ENCODE assay signal across 1 cellular context in the genomic region with DNA sequence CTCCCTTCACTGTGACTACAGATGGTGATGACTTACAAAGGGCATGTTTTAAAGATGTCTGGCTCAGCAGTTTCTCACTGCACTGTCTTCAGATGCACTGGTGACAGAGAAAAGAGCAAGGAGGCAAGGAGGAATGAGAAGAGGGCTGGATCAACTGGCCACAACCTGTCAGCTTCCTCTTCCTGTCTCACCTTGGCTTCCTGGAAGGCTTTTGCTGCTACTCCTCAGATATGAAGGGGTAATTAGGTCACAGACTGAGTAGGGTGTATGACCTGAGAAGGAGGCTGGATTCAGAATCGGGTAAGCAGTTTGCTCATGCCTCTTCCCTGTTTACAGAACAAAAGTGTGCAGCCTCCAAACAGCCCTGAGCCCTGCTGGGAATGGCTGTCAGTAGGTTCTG.
TF ChIP-seq lines count a peak whose summit lies in the region.

No MANE protein-coding gene starts in this region.

TF ChIP-seq in IMR-90, 13 proteins besides CTCF, POLR2A, EP300 and RAD21 (continued from another document):
- TF ChIP-seq, protein P1, sequence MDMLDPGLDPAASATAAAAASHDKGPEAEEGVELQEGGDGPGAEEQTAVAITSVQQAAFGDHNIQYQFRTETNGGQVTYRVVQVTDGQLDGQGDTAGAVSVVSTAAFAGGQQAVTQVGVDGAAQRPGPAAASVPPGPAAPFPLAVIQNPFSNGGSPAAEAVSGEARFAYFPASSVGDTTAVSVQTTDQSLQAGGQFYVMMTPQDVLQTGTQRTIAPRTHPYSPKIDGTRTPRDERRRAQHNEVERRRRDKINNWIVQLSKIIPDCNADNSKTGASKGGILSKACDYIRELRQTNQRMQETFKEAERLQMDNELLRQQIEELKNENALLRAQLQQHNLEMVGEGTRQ (IDR thresholded peaks at IDR 0.05; ENCODE audit: low read depth, low read length) = no peak
- TF ChIP-seq RCOR1 (IDR thresholded peaks at IDR 0.05; ENCODE audit: insufficient replicate concordance, low read length) (no peak), FOS (IDR thresholded peaks at IDR 0.05; ENCODE audit: low read depth, low read length) (no peak), BHLHE40 (IDR thresholded peaks at IDR 0.05; ENCODE audit: low read depth, low read length) (no peak), MAZ (IDR thresholded peaks at IDR 0.05; ENCODE audit: borderline replicate concordance, low read depth, low read length) (no peak), CHD1 (IDR thresholded peaks at IDR 0.05; ENCODE audit: low read depth, low read length) (no peak), MAFK (IDR thresholded peaks at IDR 0.05; ENCODE audit: low read depth, low read length) (no peak)
- TF ChIP-seq, protein P2, sequence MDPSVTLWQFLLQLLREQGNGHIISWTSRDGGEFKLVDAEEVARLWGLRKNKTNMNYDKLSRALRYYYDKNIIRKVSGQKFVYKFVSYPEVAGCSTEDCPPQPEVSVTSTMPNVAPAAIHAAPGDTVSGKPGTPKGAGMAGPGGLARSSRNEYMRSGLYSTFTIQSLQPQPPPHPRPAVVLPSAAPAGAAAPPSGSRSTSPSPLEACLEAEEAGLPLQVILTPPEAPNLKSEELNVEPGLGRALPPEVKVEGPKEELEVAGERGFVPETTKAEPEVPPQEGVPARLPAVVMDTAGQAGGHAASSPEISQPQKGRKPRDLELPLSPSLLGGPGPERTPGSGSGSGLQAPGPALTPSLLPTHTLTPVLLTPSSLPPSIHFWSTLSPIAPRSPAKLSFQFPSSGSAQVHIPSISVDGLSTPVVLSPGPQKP (IDR thresholded peaks at IDR 0.05; ENCODE audit: borderline replicate concordance, low read depth, low read length) = no peak
